ENCODE assay signal across 29 cellular contexts in the genomic region with DNA sequence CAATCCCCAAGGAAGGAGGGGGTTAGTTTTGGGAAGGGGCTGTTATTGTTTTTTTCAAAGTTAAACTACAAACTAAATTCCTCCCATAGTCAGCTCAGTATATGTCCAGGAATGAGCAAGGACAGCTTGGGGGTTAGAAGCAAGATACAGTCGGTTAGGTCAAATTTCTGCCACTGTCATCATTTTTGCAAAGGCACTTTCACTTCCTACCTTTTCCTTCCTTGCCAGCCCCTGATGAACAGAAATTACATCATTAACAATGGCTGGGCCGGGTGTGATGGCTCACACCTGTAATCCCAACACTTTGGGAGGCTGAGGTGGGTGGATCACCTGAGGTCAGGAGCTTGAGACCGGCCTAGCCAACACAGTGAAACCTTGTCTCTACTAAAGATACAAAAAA. TPM values are rescaled to one million over a fixed set of nuclear protein-coding genes. Genes with fewer than 3 reads are reported as not detected.
"Had no signal": no experiment of that assay in that cellular context is flagged by ENCODE, and none has a peak within 500 bp of the region (broad histone marks: within the 10 kb centered on the region; RNA-seq: fewer than 3 reads in every experiment).

No MANE protein-coding gene starts in this region.

- H3K4me1 ChIP-seq: ascending aorta, body of pancreas had no signal

- H3K9ac ChIP-seq: KMS-11 had no signal

- H3K36me3 ChIP-seq: ascending aorta, MG63 had no signal

- H3K27me3 ChIP-seq: ascending aorta, body of pancreas had no signal

- DNase-seq: activated CD4-positive, alpha-beta memory T cell treated with anti-CD3 and anti-CD28 coated beads for 36 hours; activated CD4-positive, alpha-beta T cell treated with anti-CD3 and anti-CD28 coated beads, Interleukin-2, amount 10 ng/mL, durations not matched to agents 7 days and 5 days; activated CD4-positive, CD25-positive, alpha-beta regulatory T cell; activated CD8-positive, alpha-beta memory T cell treated with anti-CD3 and anti-CD28 coated beads for 24 hours; activated effector memory CD4-positive, alpha-beta T cell treated with anti-CD3 and anti-CD28 coated beads, Interleukin-2, amount 50 U/mL, for 16 hours; activated naive CD4-positive, alpha-beta T cell treated with Interleukin-2 at 50 U/mL for 16 hours; activated naive CD8-positive, alpha-beta T cell treated with anti-CD3 and anti-CD28 coated beads, Interleukin-2, amount 50 U/mL, for 24 hours; activated T-cell treated with anti-CD3 and anti-CD28 coated beads, Interleukin-2, amount 50 U/mL, for 4 hours; amniotic stem cell; body of pancreas; central memory CD4-positive, alpha-beta T cell; MG63; NCI-H1092 treated with DMSO at 0.1 percent for 48 hours; NCI-H1436 treated with DMSO at 0.1 percent for 48 hours; NCI-H187; NCI-H2081; NCI-H446; NCI-H524; OCI-M1; Right ventricle myocardium superior; T-helper 17 cell; T-helper 9 cell had no signal

- ATAC-seq: activated naive CD4-positive, alpha-beta T cell treated with anti-CD3 and anti-CD28 coated beads, Interleukin-2, amount 50 U/mL, for 72 hours; activated naive CD8-positive, alpha-beta T cell treated with anti-CD3 and anti-CD28 coated beads, Interleukin-2, amount 50 U/mL, for 24 hours; activated T-cell treated with anti-CD3 and anti-CD28 coated beads, Interleukin-2, amount 50 U/mL, for 4 hours; body of pancreas; Panc1; T-helper 17 cell had no signal

- H3K4me2 ChIP-seq: KMS-11 had no signal

- H3K9me3 ChIP-seq: ascending aorta, body of pancreas had no signal

- H3K27ac ChIP-seq: ascending aorta, body of pancreas, KMS-11, RWPE1 had no signal

- FAIRE-seq: bronchial epithelial cell, TTC549 had no signal

- H3K4me3 ChIP-seq: ascending aorta, body of pancreas, MG63 had no signal

RNA-seq across cellular contexts. Expression of a gene that starts 51.5 kb away (rescaled TPM):
- total RNA-seq: bronchial epithelial cell had no signal
